In the genomic region with DNA sequence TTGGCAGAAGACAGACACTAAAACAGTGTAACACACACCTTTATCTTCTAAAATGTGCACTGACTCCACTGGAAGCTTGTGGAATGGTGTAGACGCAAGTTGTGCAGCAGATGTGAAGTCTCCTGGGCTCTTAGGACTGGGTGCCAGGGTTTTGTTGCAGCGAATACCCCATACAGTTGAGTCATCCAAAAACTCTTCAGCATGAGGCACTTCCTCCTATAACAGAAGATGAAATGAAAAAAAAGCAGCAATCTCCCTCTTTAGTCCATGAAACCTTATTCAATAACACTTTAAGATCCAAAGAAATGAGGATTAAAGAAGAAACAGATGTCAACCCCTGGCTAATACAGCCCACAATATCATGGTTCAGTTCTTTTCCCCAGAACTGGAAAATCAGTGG, we compare ENCODE assay signal across 32 cellular contexts. TPM values are rescaled to one million over a fixed set of nuclear protein-coding genes. Genes with fewer than 3 reads are reported as not detected.
A peak's percentile ranks its signal among the peaks of the same experiment; 100 is the strongest.
DNase-seq lines count a peak whose midpoint lies in the region; ATAC-seq, FAIRE-seq and TF ChIP-seq lines count a peak whose summit lies in the region.
"Had no signal": no experiment of that assay in that cellular context is flagged by ENCODE, and none has a peak within 500 bp of the region (broad histone marks: within the 10 kb centered on the region; RNA-seq: fewer than 3 reads in every experiment).

No MANE protein-coding gene starts in this region.

- no peak overlapping the region for H3K4me2 ChIP-seq in GM23248 (ENCODE audit: unreplicated experiment)
- no peak overlapping the region for H3K4me2 ChIP-seq in PC-9

- no peak for ATAC-seq in natural killer cell
- no peak for ATAC-seq in stimulated activated effector memory CD8-positive, alpha-beta T cell treated with anti-CD3 and anti-CD28 coated beads, Interleukin-12 subunit alpha, Interleukin-12 subunit beta, amount 100 ng/mL, for 72 hours
- no peak for ATAC-seq in activated CD8-positive, alpha-beta memory T cell treated with anti-CD3 and anti-CD28 coated beads, Interleukin-2, amount 10 ng/mL, durations not matched to agents 7 days and 5 days
- ATAC-seq: CD8-positive, alpha-beta T cell; naive thymus-derived CD8-positive, alpha-beta T cell; psoas muscle had no signal

- H2AFZ ChIP-seq in GM23248 (peak overlapping the region; percentile 54; the same call in 1 of the 2 replicates), PC-9 (no peak overlapping the region)

- H3K79me2 ChIP-seq in GM23248 (ENCODE audit: insufficient read depth): no peaks in the 10 kb centered on the region
- H3K79me2 ChIP-seq in PC-9 (ENCODE audit: low read depth): no peaks in the 10 kb centered on the region

- no peaks in the 10 kb centered on the region for H3K27me3 Mint-ChIP-seq in natural killer cell (ENCODE audit: low read depth in 2 of 2)
- H3K27me3 Mint-ChIP-seq in activated CD8-positive, alpha-beta memory T cell treated with anti-CD3 and anti-CD28 coated beads, Interleukin-2, amount 10 ng/mL, durations not matched to agents 7 days and 5 days: no peaks in the 10 kb centered on the region
- H3K27me3 Mint-ChIP-seq: activated CD4-positive, alpha-beta memory T cell treated with anti-CD3 and anti-CD28 coated beads, Interleukin-2, amount 10 ng/mL, durations not matched to agents 7 days and 5 days; naive thymus-derived CD8-positive, alpha-beta T cell had no signal

- in situ Hi-C loops in GM23248 (cut with MboI): no loop called here

- H3K36me3 ChIP-seq in GM23248 (ENCODE audit: low read depth): peaks cover 3% of the 10 kb centered on the region; the same call in 1 of the 2 replicates
- H3K36me3 ChIP-seq in bronchial epithelial cell (ENCODE audit: control insufficient read depth, insufficient read depth, low read length): no peaks in the 10 kb centered on the region
- peaks cover 48% of the 10 kb centered on the region; the same call in 1 of the 2 replicates for H3K36me3 ChIP-seq in PC-9 (ENCODE audit: low read depth)
- H3K36me3 ChIP-seq: adrenal gland, breast epithelium, colonic mucosa, Peyer's patch, sigmoid colon, upper lobe of left lung had no signal

- POLR2A ChIA-PET in PC-9 (lab: Charles Lee; ENCODE audit: unreplicated experiment): no interaction called here

- CTCF ChIA-PET in PC-9 (lab: Charles Lee): no interaction called here
- CTCF ChIA-PET in activated CD8-positive, alpha-beta memory T cell treated with anti-CD3 and anti-CD28 coated beads, Interleukin-2, amount 10 ng/mL, durations not matched to agents 7 days and 5 days (lab: Charles Lee): interaction anchor here (1.1 kb wide), 1 partner anchor 19 kb away, joined by 3 read pairs; no protein-coding TSS in a partner anchor

- H3K27me3 ChIP-seq in GM23248 (replicated peaks; ENCODE audit: insufficient read depth) (no peaks in the 10 kb centered on the region), bronchial epithelial cell (ENCODE audit: control insufficient read depth, insufficient read depth, low read length) (no peaks in the 10 kb centered on the region), PC-9 (ENCODE audit: insufficient read depth, low read depth) (no peaks in the 10 kb centered on the region)
- H3K27me3 ChIP-seq: breast epithelium, colonic mucosa, Peyer's patch, sigmoid colon, upper lobe of left lung had no signal

- peak overlapping the region; percentile 1; the same call in 1 of the 2 replicates for H3K27ac ChIP-seq in GM23248
- H3K27ac ChIP-seq in PC-9: no peak overlapping the region
- H3K27ac ChIP-seq: adrenal gland, breast epithelium, colonic mucosa, Peyer's patch, psoas muscle, sigmoid colon, upper lobe of left lung had no signal

- FAIRE-seq in bronchial epithelial cell (lab: Jason Lieb, UNC): no peak
- FAIRE-seq: frontal cortex had no signal

- H3K9me3 ChIP-seq in GM23248 (ENCODE audit: low read depth) (no peaks in the 10 kb centered on the region), PC-9 (ENCODE audit: insufficient read depth, low read depth) (no peaks in the 10 kb centered on the region)
- H3K9me3 ChIP-seq: adrenal gland, breast epithelium, colonic mucosa, Peyer's patch, psoas muscle, sigmoid colon, upper lobe of left lung had no signal

- no peaks in the 10 kb centered on the region for H3F3A ChIP-seq in GM23248 (ENCODE audit: insufficient read depth)
- H3F3A ChIP-seq in PC-9 (ENCODE audit: insufficient read depth, low read depth): no peaks in the 10 kb centered on the region; the same call in 1 of the 2 replicates

- no peaks in the 10 kb centered on the region for H4K20me1 ChIP-seq in GM23248 (ENCODE audit: insufficient read depth)
- no peaks in the 10 kb centered on the region for H4K20me1 ChIP-seq in PC-9 (ENCODE audit: insufficient read depth)

- no peaks in the 10 kb centered on the region for H3K36me3 Mint-ChIP-seq in natural killer cell
- peaks cover 97% of the 10 kb centered on the region for H3K36me3 Mint-ChIP-seq in stimulated activated effector memory CD8-positive, alpha-beta T cell treated with anti-CD3 and anti-CD28 coated beads, Interleukin-12 subunit alpha, Interleukin-12 subunit beta, amount 100 ng/mL, for 72 hours
- peaks cover 71% of the 10 kb centered on the region for H3K36me3 Mint-ChIP-seq in activated CD8-positive, alpha-beta memory T cell treated with anti-CD3 and anti-CD28 coated beads, Interleukin-2, amount 10 ng/mL, durations not matched to agents 7 days and 5 days

- H3K4me3 Mint-ChIP-seq in natural killer cell: no peak overlapping the region
- no peak overlapping the region for H3K4me3 Mint-ChIP-seq in stimulated activated effector memory CD8-positive, alpha-beta T cell treated with anti-CD3 and anti-CD28 coated beads, Interleukin-12 subunit alpha, Interleukin-12 subunit beta, amount 100 ng/mL, for 72 hours
- no peak overlapping the region for H3K4me3 Mint-ChIP-seq in activated CD8-positive, alpha-beta memory T cell treated with anti-CD3 and anti-CD28 coated beads, Interleukin-2, amount 10 ng/mL, durations not matched to agents 7 days and 5 days
- H3K4me3 Mint-ChIP-seq: activated CD4-positive, alpha-beta memory T cell treated with anti-CD3 and anti-CD28 coated beads, Interleukin-2, amount 10 ng/mL, durations not matched to agents 7 days and 5 days; activated T-helper 1 cell treated with anti-CD3 and anti-CD28 coated beads, Interleukin-12 subunit alpha, Interleukin-12 subunit beta, Interleukin-2, Interleukin-4 antibody, amounts not matched to agents 30 ng/mL and 10 ng/mL and 1 ng/mL, durations not matched to agents 14 hours and 24 hours and 36 hours; CD8-positive, alpha-beta T cell; naive thymus-derived CD8-positive, alpha-beta T cell; T-helper 2 cell treated with Interferon-gamma antibody and Interleukin-4, amounts not matched to agents 5 μg/mL and 100 μg/mL, for 36 hours had no signal

- TF ChIP-seq CTCF in bronchial epithelial cell (IDR thresholded peaks at IDR 0.05; ENCODE audit: insufficient read depth, low read length, severe bottlenecking): no peak
- TF ChIP-seq CTCF in fibroblast of the aortic adventitia (IDR thresholded peaks at IDR 0.05; ENCODE audit: insufficient read depth, low read length): no peak
- TF ChIP-seq CTCF in natural killer cell (IDR thresholded peaks at IDR 0.05): no peak
- no peak for TF ChIP-seq CTCF in PC-9 (conservative IDR thresholded peaks at IDR 0.05)

- no TSS peak for BruUV-seq in PC-9 (replicated peaks; lab: Mats Ljungman, UMichigan)

- 42 to 54% methylated on average over 2 of the region's 2 CpGs for WGBS in GM23248 (ENCODE audit: low coverage in 1 of 2, low lambda C conversion rate in 2 of 2, missing lambda C conversion rate in 2 of 2), 2 experiments

- intact Hi-C loops in natural killer cell (cut with micrococcal nuclease): no loop called here
- intact Hi-C loops in PC-9 (cut with micrococcal nuclease; ENCODE audit: unreplicated experiment): no loop called here

- H3K4me1 Mint-ChIP-seq in natural killer cell: peaks cover 12% of the 10 kb centered on the region in 2 donors
- H3K4me1 Mint-ChIP-seq in stimulated activated effector memory CD8-positive, alpha-beta T cell treated with anti-CD3 and anti-CD28 coated beads, Interleukin-12 subunit alpha, Interleukin-12 subunit beta, amount 100 ng/mL, for 72 hours: peaks cover 13% of the 10 kb centered on the region
- peaks cover 20% of the 10 kb centered on the region for H3K4me1 Mint-ChIP-seq in activated CD8-positive, alpha-beta memory T cell treated with anti-CD3 and anti-CD28 coated beads, Interleukin-2, amount 10 ng/mL, durations not matched to agents 7 days and 5 days

- H3K4me3 ChIP-seq in GM23248 (no peak overlapping the region), bronchial epithelial cell (ENCODE audit: low read depth, low read length) (no peak overlapping the region), fibroblast of the aortic adventitia (ENCODE audit: low read depth, low read length) (no peak overlapping the region), PC-9 (no peak overlapping the region)
- H3K4me3 ChIP-seq: adrenal gland, breast epithelium, colonic mucosa, Peyer's patch, psoas muscle, sigmoid colon, upper lobe of left lung had no signal

- H3K9me2 ChIP-seq in GM23248 (ENCODE audit: insufficient read depth) (no peaks in the 10 kb centered on the region), PC-9 (ENCODE audit: insufficient read depth) (no peaks in the 10 kb centered on the region)

- no peaks in the 10 kb centered on the region for H3K9me3 Mint-ChIP-seq in natural killer cell
- H3K9me3 Mint-ChIP-seq in stimulated activated effector memory CD8-positive, alpha-beta T cell treated with anti-CD3 and anti-CD28 coated beads, Interleukin-12 subunit alpha, Interleukin-12 subunit beta, amount 100 ng/mL, for 72 hours: no peaks in the 10 kb centered on the region
- no peaks in the 10 kb centered on the region for H3K9me3 Mint-ChIP-seq in activated CD8-positive, alpha-beta memory T cell treated with anti-CD3 and anti-CD28 coated beads, Interleukin-2, amount 10 ng/mL, durations not matched to agents 7 days and 5 days (ENCODE audit: low read depth)
- H3K9me3 Mint-ChIP-seq: activated CD4-positive, alpha-beta memory T cell treated with anti-CD3 and anti-CD28 coated beads, Interleukin-2, amount 10 ng/mL, durations not matched to agents 7 days and 5 days; activated T-helper 1 cell treated with anti-CD3 and anti-CD28 coated beads, Interleukin-12 subunit alpha, Interleukin-12 subunit beta, Interleukin-2, Interleukin-4 antibody, amounts not matched to agents 30 ng/mL and 10 ng/mL and 1 ng/mL, durations not matched to agents 14 hours and 24 hours and 36 hours; CD8-positive, alpha-beta T cell; naive thymus-derived CD8-positive, alpha-beta T cell; T-helper 2 cell treated with Interferon-gamma antibody and Interleukin-4, amounts not matched to agents 5 μg/mL and 100 μg/mL, for 36 hours had no signal

- H3K4me1 ChIP-seq in GM23248 (ENCODE audit: insufficient read depth) (peaks cover 17% of the 10 kb centered on the region), PC-9 (replicated peaks; ENCODE audit: insufficient read depth) (no peaks in the 10 kb centered on the region)
- H3K4me1 ChIP-seq: adrenal gland, breast epithelium, colonic mucosa, sigmoid colon had no signal

- no peak overlapping the region for H3K27ac Mint-ChIP-seq in natural killer cell
- H3K27ac Mint-ChIP-seq in stimulated activated effector memory CD8-positive, alpha-beta T cell treated with anti-CD3 and anti-CD28 coated beads, Interleukin-12 subunit alpha, Interleukin-12 subunit beta, amount 100 ng/mL, for 72 hours: no peak overlapping the region
- no peak overlapping the region for H3K27ac Mint-ChIP-seq in activated CD8-positive, alpha-beta memory T cell treated with anti-CD3 and anti-CD28 coated beads, Interleukin-2, amount 10 ng/mL, durations not matched to agents 7 days and 5 days
- H3K27ac Mint-ChIP-seq: activated CD4-positive, alpha-beta memory T cell treated with anti-CD3 and anti-CD28 coated beads, Interleukin-2, amount 10 ng/mL, durations not matched to agents 7 days and 5 days; CD8-positive, alpha-beta T cell; naive thymus-derived CD8-positive, alpha-beta T cell; T-helper 2 cell treated with Interferon-gamma antibody and Interleukin-4, amounts not matched to agents 5 μg/mL and 100 μg/mL, for 36 hours had no signal

- H3K9ac ChIP-seq in GM23248: no peak overlapping the region

- DNase-seq in AG08395 (ENCODE audit: low spot score) (peak; percentile 23), GM23248 (peak; percentile 68), bronchial epithelial cell (ENCODE audit: low read depth) (peak; percentile 42), fibroblast of the aortic adventitia (ENCODE audit: low read depth) (peak; percentile 62), natural killer cell (no peak), PC-9 (no peak)
- DNase-seq in stimulated activated effector memory CD8-positive, alpha-beta T cell treated with anti-CD3 and anti-CD28 coated beads, Interleukin-12 subunit alpha, Interleukin-12 subunit beta, amount 100 ng/mL, for 72 hours (ENCODE audit: low spot score in 2 of 2): no peak
- no peak for DNase-seq in activated CD8-positive, alpha-beta memory T cell treated with anti-CD3 and anti-CD28 coated beads, Interleukin-2, amount 10 ng/mL, durations not matched to agents 7 days and 5 days
- DNase-seq: 8988T; activated CD4-positive, alpha-beta memory T cell treated with anti-CD3 and anti-CD28 coated beads, Interleukin-2, amount 10 ng/mL, durations not matched to agents 7 days and 5 days; activated CD8-positive, alpha-beta memory T cell treated with anti-CD3 and anti-CD28 coated beads, Interleukin-2, amount 50 U/mL, for 48 hours; activated naive CD4-positive, alpha-beta T cell treated with Interleukin-2 at 50 U/mL for 16 hours; adrenal gland; CD8-positive, alpha-beta T cell; colonic mucosa; effector CD8-positive, alpha-beta T cell; erythroblast; naive thymus-derived CD8-positive, alpha-beta T cell; NCI-H146; NCI-H345; NCI-H69; nucleus accumbens; Peyer's patch; psoas muscle; SHP77; sigmoid colon; stimulated activated CD4-positive, alpha-beta T cell treated with anti-CD3 and anti-CD28 coated beads, Interleukin-4, amount 100 ng/mL, for 1 hour; upper lobe of left lung had no signal

RNA-seq across cellular contexts. Expression of gene BUB1, which starts 22.2 kb away (rescaled TPM):
- total RNA-seq in GM23248 (2014; rRNA removed; shearing (Covaris generic)): 16.3 and 21.3 TPM in 2 replicates
- 13.0 and 14.0 TPM in 2 replicates for polyA plus RNA-seq in GM23248 (2016; fragmentation: Nextera tagmentation; extraction: Ambion mirVana)
- total RNA-seq in bronchial epithelial cell: 1.2 and 1.3 TPM in 2 replicates
- 5.9 and 35.2 TPM in 2 replicates for total RNA-seq in fibroblast of the aortic adventitia (ENCODE audit: low replicate concordance)
- total RNA-seq in natural killer cell: 1 to 10 TPM; 2.3 to 4.2 (median 2.7) TPM
- 45.7 and 74.6 TPM in 2 replicates for total RNA-seq in PC-9 (2021)
- 100 to 1,000 TPM; 126 to 153 TPM for total RNA-seq in activated CD8-positive, alpha-beta memory T cell treated with anti-CD3 and anti-CD28 coated beads, Interleukin-2, amount 10 ng/mL, durations not matched to agents 7 days and 5 days

Comparison
In these comparisons a context has a peak if more than half of its experiments do, and no peak if none do; other contexts are left out.
1. DNase-seq: peak in AG08395 (single experiment), GM23248 (single experiment), bronchial epithelial cell (single experiment) and fibroblast of the aortic adventitia (single experiment); none in natural killer cell (single experiment), stimulated activated effector memory CD8-positive, alpha-beta T cell treated with anti-CD3 and anti-CD28 coated beads, Interleukin-12 subunit alpha, Interleukin-12 subunit beta, amount 100 ng/mL, for 72 hours (0 of 2), PC-9 (0 of 2) and activated CD8-positive, alpha-beta memory T cell treated with anti-CD3 and anti-CD28 coated beads, Interleukin-2, amount 10 ng/mL, durations not matched to agents 7 days and 5 days (single experiment).